Comparison of ENCODE assay signal across 20 cellular contexts in genomic region chr9:101664432-101664831, GRCh38.
"Had no signal": no experiment of that assay in that cellular context is flagged by ENCODE, and none has a peak within 500 bp of the region (broad histone marks: within the 10 kb centered on the region; RNA-seq: fewer than 3 reads in every experiment).

No MANE protein-coding gene starts in this region.

- H3K27me3 ChIP-seq: MG63, SJCRH30 had no signal

- H3K9me3 ChIP-seq: MG63, SJCRH30 had no signal

- H3K9me3 Mint-ChIP-seq: IgD-negative memory B cell had no signal

- H3K27ac Mint-ChIP-seq: IgD-negative memory B cell had no signal

- DNase-seq: KBM-7, MG63, NCI-H1092, NCI-H1105 treated with DMSO at 0.1 percent for 48 hours, NCI-H1417 treated with DMSO at 0.1 percent for 48 hours, NCI-H146, NCI-H187, NCI-H2029, NCI-H2081 treated with DMSO at 0.1 percent for 48 hours, NCI-H2171, NCI-H226, NCI-H446, NCI-H510A, NCI-H69, NCI-H774, PC-3, SHP77 treated with DMSO at 0.1 percent for 48 hours, SJCRH30 had no signal

- H3K36me3 ChIP-seq: MG63, SJCRH30 had no signal

- H3K4me3 ChIP-seq: MG63, SJCRH30 had no signal

- H3K27ac ChIP-seq: RWPE1, SJCRH30 had no signal

- H3K4me1 ChIP-seq: SJCRH30 had no signal

- H3K36me3 Mint-ChIP-seq: IgD-negative memory B cell had no signal

- H3K4me1 Mint-ChIP-seq: IgD-negative memory B cell had no signal

- H3K4me3 Mint-ChIP-seq: IgD-negative memory B cell had no signal
